In the genomic region with DNA sequence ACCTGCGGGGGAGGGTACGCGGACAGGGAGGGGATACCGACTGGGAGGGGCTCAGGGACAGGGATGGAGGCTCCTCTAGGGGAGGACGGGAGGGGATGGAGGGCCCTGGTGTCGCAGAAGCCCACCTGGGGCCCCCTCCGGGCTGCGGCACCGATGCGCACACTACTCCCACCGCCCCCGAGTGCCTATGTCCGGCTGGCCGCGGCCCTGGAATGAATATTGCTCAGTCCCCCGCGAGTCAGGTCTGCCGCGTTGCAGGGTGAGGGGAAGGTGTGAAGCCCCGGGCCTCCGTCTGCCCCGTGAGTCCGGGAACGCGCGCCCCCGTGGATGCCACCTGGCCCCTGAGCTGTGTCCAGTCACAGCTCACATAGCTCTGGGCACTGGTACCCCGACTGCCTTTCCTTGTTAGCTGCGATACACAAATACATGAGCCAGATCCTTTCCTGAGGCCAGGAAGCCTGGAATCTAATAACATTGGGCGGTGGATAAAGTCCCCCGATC, we compare ENCODE assay signal across 10 cellular contexts. TPM values are rescaled to one million over a fixed set of nuclear protein-coding genes. Genes with fewer than 3 reads are reported as not detected.
A peak's percentile ranks its signal among the peaks of the same experiment; 100 is the strongest.
DNase-seq lines count a peak whose midpoint lies in the region; ATAC-seq and TF ChIP-seq lines count a peak whose summit lies in the region.
"Had no signal": no experiment of that assay in that cellular context is flagged by ENCODE, and none has a peak within 500 bp of the region (broad histone marks: within the 10 kb centered on the region; RNA-seq: fewer than 3 reads in every experiment).

No MANE protein-coding gene starts in this region.

- WGBS in SK-N-SH (ENCODE audit: low lambda C conversion rate), result 12% methylated on average over 13 of the region's 31 CpGs
- WGBS in esophagus, 2 donors, result 10 to 17% methylated on average over 27 to 31 of the region's 31 CpGs
- WGBS in ovary, 3 donors, result 0 to 4% (median 1%) methylated on average over 18 to 31 of the region's 31 CpGs

- H3K36me3 ChIP-seq in SK-N-SH (replicated peaks in 1 of 2; ENCODE audit: control insufficient read depth in 1 of 2, insufficient read depth in 2 of 2, low read length in 1 of 2) (no peaks in the 10 kb centered on the region), esophagus (ENCODE audit: control insufficient read depth in 2 of 2, insufficient read depth in 2 of 2, low read length in 1 of 2) (no peaks in the 10 kb centered on the region), ovary (no peaks in the 10 kb centered on the region)

- no peaks in the 10 kb centered on the region for H4K20me1 ChIP-seq in SK-N-SH (ENCODE audit: insufficient read depth)

- H3K4me1 ChIP-seq in SK-N-SH (ENCODE audit: control insufficient read depth in 1 of 2, insufficient read depth in 2 of 2, low read depth in 1 of 2, low read length in 1 of 2), result peaks cover 0 to 14% of the 10 kb centered on the region in 2 experiments; a peak in 2 of 4 replicates
- H3K4me1 ChIP-seq in esophagus (ENCODE audit: control insufficient read depth in 2 of 2, insufficient read depth in 2 of 2, low read length in 1 of 2), result no peaks in the 10 kb centered on the region
- peaks cover 2% of the 10 kb centered on the region for H3K4me1 ChIP-seq in ovary (ENCODE audit: insufficient read depth)

- no peaks in the 10 kb centered on the region for H3K9me2 ChIP-seq in SK-N-SH

- TF ChIP-seq EP300 in SK-N-SH (IDR thresholded peaks at IDR 0.05; ENCODE audit: borderline replicate concordance in 1 of 2, low read depth in 1 of 2, low read length in 1 of 2), result peak in 1 of 2 experiments; percentile 83; a peak in 2 of 4 replicates
- no peak for TF ChIP-seq EP300 in ovary (IDR thresholded peaks at IDR 0.05)

- no peak for TF ChIP-seq POLR2A in ovary (IDR thresholded peaks at IDR 0.05)

- peak overlapping the region; percentile 91 for H3K4me2 ChIP-seq in SK-N-SH

- H3K27me3 ChIP-seq in SK-N-SH (ENCODE audit: insufficient read depth), result no peaks in the 10 kb centered on the region
- H3K27me3 ChIP-seq in esophagus (ENCODE audit: control insufficient read depth in 1 of 2, insufficient read depth in 2 of 2, low read length in 2 of 2), result peaks cover 0 to 3% of the 10 kb centered on the region in 2 donors
- no peaks in the 10 kb centered on the region for H3K27me3 ChIP-seq in ovary

- peak overlapping the region; percentile 64 to 71 for H3K4me3 ChIP-seq in SK-N-SH (ENCODE audit: low read depth in 2 of 2, low read length in 1 of 2)
- H3K4me3 ChIP-seq in esophagus (ENCODE audit: low read depth in 1 of 2, low read length in 2 of 2), result peak overlapping the region; percentile 53 to 66
- H3K4me3 ChIP-seq in ovary, result peak overlapping the region; percentile 12

- CTCF ChIA-PET in SK-N-SH (lab: Yijun Ruan, JAX), result interaction anchor here (1.3 to 3.9 kb wide), 4 partner anchors 13 to 127 kb away, joined by 3 to 25 read pairs (median 4); no protein-coding TSS in a partner anchor

- H3K9me3 ChIP-seq in SK-N-SH, result no peaks in the 10 kb centered on the region
- no peaks in the 10 kb centered on the region for H3K9me3 ChIP-seq in esophagus (ENCODE audit: control insufficient read depth in 2 of 2, insufficient read depth in 1 of 2, low read depth in 1 of 2, low read length in 1 of 2)
- H3K9me3 ChIP-seq in ovary, result no peaks in the 10 kb centered on the region

- DNase-seq in EL, result peak; percentile 37
- peak; percentile 76 for DNase-seq in SK-N-SH
- no peak for DNase-seq in ovary
- no peak for DNase-seq in NCI-H187 (lab: John Stamatoyannopoulos, UW)
- no peak for DNase-seq in occipital lobe (lab: John Stamatoyannopoulos, UW)
- DNase-seq in stimulated activated CD4-positive, alpha-beta T cell treated with anti-CD3 and anti-CD28 coated beads, Interleukin-15, amount 100 ng/mL, for 24 hours, result no peak
- DNase-seq: activated CD4-positive, alpha-beta T cell treated with anti-CD3 and anti-CD28 coated beads for 4 hours had no signal

- POLR2A ChIA-PET in SK-N-SH (lab: Yijun Ruan, JAX), result interaction anchor here (1.1 kb wide), 2 partner anchors 13 to 20 kb away, joined by 3 to 5 read pairs; no protein-coding TSS in a partner anchor

- no peak for ATAC-seq in GM18870 (IDR thresholded peaks at IDR 0.05; ENCODE audit: unreplicated experiment)

- no peak for TF ChIP-seq CTCF in SK-N-SH (IDR thresholded peaks at IDR 0.05)
- TF ChIP-seq CTCF in ovary (IDR thresholded peaks at IDR 0.05), result no peak

- peak overlapping the region in 1 of 2 experiments; percentile 88; a peak in 2 of 4 replicates for H3K27ac ChIP-seq in SK-N-SH (ENCODE audit: low read depth in 2 of 2, low read length in 1 of 2)
- H3K27ac ChIP-seq in esophagus (ENCODE audit: low read depth in 2 of 2, low read length in 1 of 2), result peak overlapping the region in 1 of 2 donors; percentile 44
- H3K27ac ChIP-seq in ovary, result no peak overlapping the region

- peak overlapping the region; percentile 54; the same call in 1 of the 2 replicates for H3K9ac ChIP-seq in SK-N-SH

- no peak for TF ChIP-seq RAD21 in SK-N-SH (IDR thresholded peaks at IDR 0.05; ENCODE audit: low read length)

- intact Hi-C loops in ovary (cut with DNase I), result no loop called here

- H3F3A ChIP-seq in SK-N-SH (replicated peaks; ENCODE audit: insufficient read depth), result no peaks in the 10 kb centered on the region

- H2AFZ ChIP-seq in SK-N-SH (ENCODE audit: low read depth), result peak overlapping the region; percentile 97

- peaks cover 3% of the 10 kb centered on the region; the same call in 1 of the 2 replicates for H3K79me2 ChIP-seq in SK-N-SH (ENCODE audit: insufficient read depth)

TF ChIP-seq in SK-N-SH, 30 proteins besides CTCF, POLR2A, EP300 and RAD21:
- peak; percentile 60 for TF ChIP-seq TCF12 (IDR thresholded peaks at IDR 0.05)
- peak; percentile 68; the same call in 1 of the 2 replicates for TF ChIP-seq RCOR1 (IDR thresholded peaks at IDR 0.05; ENCODE audit: low read length)
- TF ChIP-seq, protein P1, sequence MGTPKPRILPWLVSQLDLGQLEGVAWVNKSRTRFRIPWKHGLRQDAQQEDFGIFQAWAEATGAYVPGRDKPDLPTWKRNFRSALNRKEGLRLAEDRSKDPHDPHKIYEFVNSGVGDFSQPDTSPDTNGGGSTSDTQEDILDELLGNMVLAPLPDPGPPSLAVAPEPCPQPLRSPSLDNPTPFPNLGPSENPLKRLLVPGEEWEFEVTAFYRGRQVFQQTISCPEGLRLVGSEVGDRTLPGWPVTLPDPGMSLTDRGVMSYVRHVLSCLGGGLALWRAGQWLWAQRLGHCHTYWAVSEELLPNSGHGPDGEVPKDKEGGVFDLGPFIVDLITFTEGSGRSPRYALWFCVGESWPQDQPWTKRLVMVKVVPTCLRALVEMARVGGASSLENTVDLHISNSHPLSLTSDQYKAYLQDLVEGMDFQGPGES (IDR thresholded peaks at IDR 0.05; ENCODE audit: low read depth, low read length), result no peak
- TF ChIP-seq MXI1 (IDR thresholded peaks at IDR 0.05; ENCODE audit: low read depth, low read length), result peak; percentile 71
- TF ChIP-seq ELF1 (IDR thresholded peaks at IDR 0.05), result no peak
- peak; percentile 26; the same call in 1 of the 2 replicates for TF ChIP-seq GATA2 (CRISPR knock-in tag; IDR thresholded peaks at IDR 0.05)
TF ChIP-seq in SK-N-SH: peak in this region for 4.

RNA-seq across cellular contexts. Expression of a gene that starts 44.5 kb away (rescaled TPM):
- polyA plus RNA-seq in SK-N-SH (2012; rRNA removed) (2.5 and 4.7 TPM in 2 replicates), esophagus (100 to 1,000 TPM; 112 to 165 TPM), ovary (not detected)
- polyA plus RNA-seq in SK-N-SH (2012; cell fraction: cytosol; rRNA removed), result 3.6 and 5.6 TPM in 2 replicates
- polyA plus RNA-seq in SK-N-SH (2012; cell fraction: nucleus; rRNA removed), result 1.2 and 2.3 TPM in 2 replicates
- total RNA-seq in ovary (1 to 10 TPM in 2 of 7 donors, not detected in 5; 1.4 to 2.0 TPM), occipital lobe (not detected)
- total RNA-seq: myocyte had no signal

Comparison
In these comparisons a context has a peak if more than half of its experiments do, and no peak if none do; other contexts are left out.
1. DNase-seq: peak in EL (single experiment) and SK-N-SH (single experiment); none in ovary (0 of 5), NCI-H187 (0 of 2), occipital lobe (single experiment) and stimulated activated CD4-positive, alpha-beta T cell treated with anti-CD3 and anti-CD28 coated beads, Interleukin-15, amount 100 ng/mL, for 24 hours (single experiment).
2. H3K4me3 ChIP-seq: peak in every context shown above with its lines; median percentile 68 in SK-N-SH; 60 in esophagus; 12 in ovary.
3. RNA of a gene that starts 44.5 kb away (polyA plus RNA-seq): 112 to 165 TPM in esophagus; 1.2 to 5.6 TPM in SK-N-SH and not detected in ovary; every median in the first group is over 10 times any median in the second.